In genomic region chr3:24156466-24156865, GRCh38 we compare ENCODE assay signal across 13 cellular contexts.
A peak's percentile ranks its signal among the peaks of the same experiment; 100 is the strongest.
DNase-seq lines count a peak whose midpoint lies in the region; ATAC-seq, FAIRE-seq and TF ChIP-seq lines count a peak whose summit lies in the region.
"Had no signal": no experiment of that assay in that cellular context is flagged by ENCODE, and none has a peak within 500 bp of the region (broad histone marks: within the 10 kb centered on the region; RNA-seq: fewer than 3 reads in every experiment).

No MANE protein-coding gene starts in this region.

- H3K27ac Mint-ChIP-seq in activated CD4-positive, alpha-beta T cell treated with anti-CD3 and anti-CD28 coated beads for 36 hours, result no peak overlapping the region

- H3K36me3 Mint-ChIP-seq in activated CD4-positive, alpha-beta T cell treated with anti-CD3 and anti-CD28 coated beads for 36 hours (ENCODE audit: low read depth), result no peaks in the 10 kb centered on the region

- H3K4me3 Mint-ChIP-seq in activated CD4-positive, alpha-beta T cell treated with anti-CD3 and anti-CD28 coated beads for 36 hours, result no peak overlapping the region

- H3K9me3 ChIP-seq in gastrocnemius medialis, result no peaks in the 10 kb centered on the region
- H3K9me3 ChIP-seq: thyroid gland had no signal

- H3K27me3 ChIP-seq in bronchial epithelial cell (ENCODE audit: control insufficient read depth, insufficient read depth, low read length) (no peaks in the 10 kb centered on the region), gastrocnemius medialis (no peaks in the 10 kb centered on the region)
- H3K27me3 ChIP-seq: thyroid gland had no signal

- H3K36me3 ChIP-seq in bronchial epithelial cell (ENCODE audit: control insufficient read depth, insufficient read depth, low read length) (no peaks in the 10 kb centered on the region), gastrocnemius medialis (no peaks in the 10 kb centered on the region)
- H3K36me3 ChIP-seq: thyroid gland had no signal

- TF ChIP-seq POLR2A in gastrocnemius medialis (IDR thresholded peaks at IDR 0.05), result no peak

- H3K4me3 ChIP-seq in bronchial epithelial cell (ENCODE audit: low read depth, low read length) (no peak overlapping the region), gastrocnemius medialis (no peak overlapping the region)
- H3K4me3 ChIP-seq: lung, thyroid gland had no signal

- CTCF ChIA-PET in activated CD4-positive, alpha-beta T cell treated with anti-CD3 and anti-CD28 coated beads for 36 hours (lab: Charles Lee), result no interaction called here

- H3K27me3 Mint-ChIP-seq in activated CD4-positive, alpha-beta T cell treated with anti-CD3 and anti-CD28 coated beads for 36 hours, result peaks cover 15% of the 10 kb centered on the region

- peak overlapping the region; percentile 21 to 39 (median 32) for H3K27ac ChIP-seq in gastrocnemius medialis
- H3K27ac ChIP-seq: thyroid gland had no signal

- in situ Hi-C loops in gastrocnemius medialis (cut with MboI; ENCODE audit: low sequenced_read_pairs in 4 of 4), result no loop called here

- peak; percentile 43 for ATAC-seq in activated CD4-positive, alpha-beta T cell treated with anti-CD3 and anti-CD28 coated beads for 36 hours
- ATAC-seq in gastrocnemius medialis, result peak; percentile 80 to 85

- peak; percentile 12 for DNase-seq in activated CD4-positive, alpha-beta T cell treated with anti-CD3 and anti-CD28 coated beads for 36 hours
- no peak for DNase-seq in activated CD4-positive, alpha-beta T cell treated with anti-CD3 and anti-CD28 coated beads, Interleukin-2, amount 50 U/mL, for 1 hour
- DNase-seq in NCI-H226, result peak; percentile 89
- peak; percentile 25 for DNase-seq in bronchial epithelial cell (ENCODE audit: low read depth)
- no peak for DNase-seq in gastrocnemius medialis
- no peak for DNase-seq in NCI-H748 treated with DMSO at 0.1 percent for 48 hours (lab: John Stamatoyannopoulos, UW)
- DNase-seq in SHP77 treated with DMSO at 0.1 percent for 48 hours (lab: John Stamatoyannopoulos, UW), result no peak
- DNase-seq in AG08396 (ENCODE audit: low spot score), result no peak
- DNase-seq: GF-D8, NCI-H774, thyroid gland had no signal

- POLR2A ChIA-PET in activated CD4-positive, alpha-beta T cell treated with anti-CD3 and anti-CD28 coated beads for 36 hours (lab: Charles Lee), result interaction anchor here (1.0 kb wide), 1 partner anchor 239 kb away, joined by 3 read pairs; the partner anchor contains the start of genes NKIRAS1 and RPL15

- H3K4me1 Mint-ChIP-seq in activated CD4-positive, alpha-beta T cell treated with anti-CD3 and anti-CD28 coated beads for 36 hours, result peaks cover 28% of the 10 kb centered on the region

- TF ChIP-seq CTCF in bronchial epithelial cell (IDR thresholded peaks at IDR 0.05; ENCODE audit: insufficient read depth, low read length, severe bottlenecking) (no peak), gastrocnemius medialis (IDR thresholded peaks at IDR 0.05 in 4 of 5, conservative IDR thresholded peaks at IDR 0.05 in 1 of 5) (no peak)

- no peaks in the 10 kb centered on the region for H3K9me3 Mint-ChIP-seq in activated CD4-positive, alpha-beta T cell treated with anti-CD3 and anti-CD28 coated beads for 36 hours (ENCODE audit: low read depth)

- H3K4me1 ChIP-seq in gastrocnemius medialis, result peaks cover 8 to 30% of the 10 kb centered on the region in 2 donors
- H3K4me1 ChIP-seq: thyroid gland had no signal

- intact Hi-C loops in activated CD4-positive, alpha-beta T cell treated with anti-CD3 and anti-CD28 coated beads for 36 hours (cut with DNase I, micrococcal nuclease), result loop anchor here in 1 of 2 experiments (5.0 to 10.0 kb wide), 2 partner anchors 209 to 352 kb away; partner anchors contain the start of genes NR1D2 and UBE2E1
- intact Hi-C loops in gastrocnemius medialis (cut with DNase I; ENCODE audit: low total_unique reads), result no loop called here

- FAIRE-seq in bronchial epithelial cell (lab: Jason Lieb, UNC), result no peak
- FAIRE-seq: A204.1 had no signal

Comparison
In these comparisons a context has a peak if more than half of its experiments do, and no peak if none do; other contexts are left out.
1. DNase-seq: peak in activated CD4-positive, alpha-beta T cell treated with anti-CD3 and anti-CD28 coated beads for 36 hours (single experiment), NCI-H226 (single experiment) and bronchial epithelial cell (single experiment); none in activated CD4-positive, alpha-beta T cell treated with anti-CD3 and anti-CD28 coated beads, Interleukin-2, amount 50 U/mL, for 1 hour (single experiment), gastrocnemius medialis (0 of 2), NCI-H748 treated with DMSO at 0.1 percent for 48 hours (single experiment), SHP77 treated with DMSO at 0.1 percent for 48 hours (single experiment) and AG08396 (single experiment).